ENCODE assay signal across 11 cellular contexts in the genomic region with DNA sequence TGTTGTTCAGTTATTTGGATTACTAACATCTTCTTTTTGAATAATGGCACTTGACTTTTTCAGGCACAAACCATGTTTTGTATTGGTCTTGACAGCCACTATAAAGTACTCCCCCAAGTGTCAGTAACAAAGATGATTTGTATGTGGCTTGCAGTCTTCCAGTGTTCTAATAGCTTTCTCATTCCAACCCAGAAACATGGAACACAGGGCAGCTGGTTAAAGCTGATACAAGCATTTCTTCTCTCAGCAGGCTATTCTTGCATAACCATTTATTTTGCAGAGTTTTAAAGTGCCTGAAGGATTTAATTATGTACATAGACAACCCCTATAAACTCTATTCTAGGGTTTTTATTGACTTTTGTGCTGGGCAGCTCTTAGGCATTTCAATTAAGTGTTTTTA.
DNase-seq lines count a peak whose midpoint lies in the region; ATAC-seq and TF ChIP-seq lines count a peak whose summit lies in the region.
"Had no signal": no experiment of that assay in that cellular context is flagged by ENCODE, and none has a peak within 500 bp of the region (broad histone marks: within the 10 kb centered on the region; RNA-seq: fewer than 3 reads in every experiment).

No MANE protein-coding gene starts in this region.

- intact Hi-C loops in Right ventricle myocardium inferior (cut with DNase I) (no loop called here), cardiac septum (cut with DNase I) (no loop called here), upper lobe of right lung (cut with DNase I) (no loop called here)

- no peak overlapping the region for H3K27ac Mint-ChIP-seq in activated T-helper 17 cell treated with anti-CD3 and anti-CD28 coated beads, Interleukin-2, amount 50 U/mL, for 72 hours
- H3K27ac Mint-ChIP-seq: memory B cell had no signal

- peak overlapping the region; percentile 65 for H3K4me3 ChIP-seq in choroid plexus epithelial cell (ENCODE audit: low read depth, low read length)
- peak overlapping the region; percentile 42 for H3K4me3 ChIP-seq in upper lobe of right lung
- H3K4me3 ChIP-seq: right lobe of liver had no signal

- H3K36me3 Mint-ChIP-seq in activated T-helper 17 cell treated with anti-CD3 and anti-CD28 coated beads, Interleukin-2, amount 50 U/mL, for 72 hours (ENCODE audit: low read depth): no peaks in the 10 kb centered on the region
- H3K36me3 Mint-ChIP-seq: memory B cell had no signal

- ATAC-seq in Right ventricle myocardium inferior (peak; percentile 85), upper lobe of right lung (peak; percentile 66)
- ATAC-seq in activated T-helper 17 cell treated with anti-CD3 and anti-CD28 coated beads, Interleukin-2, amount 50 U/mL, for 72 hours (replicated peaks): no peak

- peaks cover 34% of the 10 kb centered on the region for H3K4me1 ChIP-seq in upper lobe of right lung
- H3K4me1 ChIP-seq: right lobe of liver had no signal

- no peaks in the 10 kb centered on the region for H3K36me3 ChIP-seq in upper lobe of right lung
- H3K36me3 ChIP-seq: right lobe of liver had no signal

- no peaks in the 10 kb centered on the region for H3K9me3 Mint-ChIP-seq in activated T-helper 17 cell treated with anti-CD3 and anti-CD28 coated beads, Interleukin-2, amount 50 U/mL, for 72 hours
- H3K9me3 Mint-ChIP-seq: memory B cell had no signal

- H3K27ac ChIP-seq in upper lobe of right lung: peak overlapping the region; percentile 82
- H3K27ac ChIP-seq: right lobe of liver had no signal

- no peak for DNase-seq in Right ventricle myocardium inferior (ENCODE audit: missing footprints)
- no peak for DNase-seq in cardiac septum (ENCODE audit: low spot score)
- peak; percentile 80 for DNase-seq in choroid plexus epithelial cell (ENCODE audit: low read depth)
- peak; percentile 48 to 65 for DNase-seq in lung microvascular endothelial cell (ENCODE audit: low read depth in 2 of 2)
- DNase-seq in upper lobe of right lung: no peak
- no peak for DNase-seq in NCI-H1436 treated with DMSO at 0.1 percent for 48 hours (lab: John Stamatoyannopoulos, UW)
- no peak for DNase-seq in occipital lobe (lab: John Stamatoyannopoulos, UW)
- DNase-seq: activated CD8-positive, alpha-beta memory T cell treated with anti-CD3 and anti-CD28 coated beads, Interleukin-2, amount 50 U/mL, for 4 hours; right lobe of liver had no signal

- no peaks in the 10 kb centered on the region for H3K27me3 ChIP-seq in upper lobe of right lung
- H3K27me3 ChIP-seq: right lobe of liver had no signal

- peaks cover 7% of the 10 kb centered on the region for H3K4me1 Mint-ChIP-seq in activated T-helper 17 cell treated with anti-CD3 and anti-CD28 coated beads, Interleukin-2, amount 50 U/mL, for 72 hours

- no peaks in the 10 kb centered on the region for H3K9me3 ChIP-seq in upper lobe of right lung
- H3K9me3 ChIP-seq: right lobe of liver had no signal

- H3K27me3 Mint-ChIP-seq in activated T-helper 17 cell treated with anti-CD3 and anti-CD28 coated beads, Interleukin-2, amount 50 U/mL, for 72 hours: peaks cover 30% of the 10 kb centered on the region
- H3K27me3 Mint-ChIP-seq: memory B cell had no signal

- TF ChIP-seq CTCF in choroid plexus epithelial cell (conservative IDR thresholded peaks at IDR 0.05; ENCODE audit: low read depth, low read length) (no peak), upper lobe of right lung (IDR thresholded peaks at IDR 0.05) (no peak)

- no peak overlapping the region for H3K4me3 Mint-ChIP-seq in activated T-helper 17 cell treated with anti-CD3 and anti-CD28 coated beads, Interleukin-2, amount 50 U/mL, for 72 hours
- H3K4me3 Mint-ChIP-seq: memory B cell had no signal

Comparison
In these comparisons a context has a peak if more than half of its experiments do, and no peak if none do; other contexts are left out.
1. DNase-seq: peak in choroid plexus epithelial cell (single experiment) and lung microvascular endothelial cell (2 of 2); none in Right ventricle myocardium inferior (single experiment), cardiac septum (single experiment), upper lobe of right lung (single experiment), NCI-H1436 treated with DMSO at 0.1 percent for 48 hours (single experiment) and occipital lobe (single experiment).